8 cellular contexts compared by ENCODE assay signal in the genomic region with DNA sequence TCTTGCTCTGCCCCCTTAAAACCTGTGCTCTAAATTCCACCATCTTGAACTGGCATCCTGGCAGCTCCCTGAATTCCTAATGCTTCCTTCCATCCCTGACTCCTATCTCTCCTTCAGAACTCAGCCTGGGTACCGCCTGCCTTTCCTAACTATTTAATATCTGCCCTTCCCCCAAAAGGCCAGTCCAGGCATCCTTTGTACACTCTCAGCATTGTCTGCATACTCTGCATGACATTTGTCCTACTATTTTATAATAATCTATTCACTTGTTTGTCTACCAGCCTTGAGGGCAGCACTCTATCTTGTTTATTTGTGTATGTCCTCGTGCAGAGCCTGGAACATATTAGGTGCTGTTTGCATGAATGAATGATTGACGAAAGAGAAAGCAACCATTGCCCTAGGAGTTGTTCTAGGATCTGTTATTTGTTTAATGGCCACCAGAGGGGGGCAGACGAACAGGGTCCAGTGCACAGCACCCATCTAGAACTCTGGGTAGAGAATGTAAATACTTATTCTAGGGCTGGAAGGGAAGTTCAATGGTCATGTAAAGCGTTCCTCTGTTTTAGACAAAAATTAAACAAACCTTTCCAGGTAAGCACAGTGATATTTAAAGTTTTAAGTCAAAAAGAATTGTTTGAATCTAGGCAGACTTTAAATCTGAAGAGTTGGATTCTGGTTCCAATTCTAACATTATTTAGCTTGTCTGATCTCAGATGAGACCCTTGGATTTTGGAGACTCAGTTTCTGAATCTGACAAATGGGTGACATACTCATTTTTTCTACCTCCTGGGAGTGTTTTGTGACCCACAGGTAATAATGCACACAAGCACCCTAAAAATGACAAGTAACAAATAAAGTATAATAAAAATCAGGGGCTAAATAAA.
DNase-seq lines count a peak whose midpoint lies in the region; ATAC-seq, FAIRE-seq and TF ChIP-seq lines count a peak whose summit lies in the region.

No MANE protein-coding gene starts in this region.

- TF ChIP-seq CTCF in Calu3 (IDR thresholded peaks at IDR 0.05; ENCODE audit: unreplicated experiment) (peak; percentile 58), fibroblast of mammary gland (conservative IDR thresholded peaks at IDR 0.05; ENCODE audit: control insufficient read depth, insufficient read depth, low read depth, low read length) (peak; percentile 78), neural progenitor cell (IDR thresholded peaks at IDR 0.05) (peak; percentile 84)

- H3K9me3 Mint-ChIP-seq in Calu3 (ENCODE audit: low read depth, unreplicated experiment) = no peaks in the 10 kb centered on the region
- no peaks in the 10 kb centered on the region for H3K9me3 Mint-ChIP-seq in activated CD8-positive, alpha-beta T cell treated with anti-CD3 and anti-CD28 coated beads, Interleukin-2, amount 10 ng/mL, durations not matched to agents 7 days and 5 days (ENCODE audit: insufficient read depth)
- no peaks in the 10 kb centered on the region for H3K9me3 Mint-ChIP-seq in neural progenitor cell

- ATAC-seq in GM19043 (IDR thresholded peaks at IDR 0.05; ENCODE audit: low read depth, unreplicated experiment) (peak; percentile 98), HG03135 (IDR thresholded peaks at IDR 0.05; ENCODE audit: unreplicated experiment) (peak; percentile 99)
- peak; percentile 95 for ATAC-seq in activated CD8-positive, alpha-beta T cell treated with anti-CD3 and anti-CD28 coated beads, Interleukin-2, amount 10 ng/mL, durations not matched to agents 7 days and 5 days

- H3K4me1 ChIP-seq in neural progenitor cell = no peaks in the 10 kb centered on the region

- BruUV-seq in Calu3 (replicated peaks; lab: Mats Ljungman, UMichigan) = no TSS peak

- H3K36me3 Mint-ChIP-seq in Calu3 (ENCODE audit: insufficient read depth, unreplicated experiment) = no peaks in the 10 kb centered on the region
- no peaks in the 10 kb centered on the region for H3K36me3 Mint-ChIP-seq in activated CD8-positive, alpha-beta T cell treated with anti-CD3 and anti-CD28 coated beads, Interleukin-2, amount 10 ng/mL, durations not matched to agents 7 days and 5 days (ENCODE audit: low read depth)
- no peaks in the 10 kb centered on the region for H3K36me3 Mint-ChIP-seq in neural progenitor cell

- no peak overlapping the region for H3K9ac ChIP-seq in neural progenitor cell

- H2AFZ ChIP-seq in neural progenitor cell (replicated peaks) = peak overlapping the region; percentile 36

- H3K4me2 ChIP-seq in neural progenitor cell = no peak overlapping the region

- H3K4me1 Mint-ChIP-seq in Calu3 (ENCODE audit: low read depth, unreplicated experiment) = peaks cover 9% of the 10 kb centered on the region
- peaks cover 3% of the 10 kb centered on the region for H3K4me1 Mint-ChIP-seq in activated CD8-positive, alpha-beta T cell treated with anti-CD3 and anti-CD28 coated beads, Interleukin-2, amount 10 ng/mL, durations not matched to agents 7 days and 5 days (ENCODE audit: low read depth)
- peaks cover 2% of the 10 kb centered on the region for H3K4me1 Mint-ChIP-seq in neural progenitor cell

- H3K27ac Mint-ChIP-seq in Calu3 (ENCODE audit: unreplicated experiment) (no peak overlapping the region), neural progenitor cell (no peak overlapping the region)
- no peak overlapping the region for H3K27ac Mint-ChIP-seq in activated CD8-positive, alpha-beta T cell treated with anti-CD3 and anti-CD28 coated beads, Interleukin-2, amount 10 ng/mL, durations not matched to agents 7 days and 5 days

- POLR2A ChIA-PET in activated CD8-positive, alpha-beta T cell treated with anti-CD3 and anti-CD28 coated beads, Interleukin-2, amount 10 ng/mL, durations not matched to agents 7 days and 5 days (lab: Charles Lee) = no interaction called here

- no peaks in the 10 kb centered on the region for H3K27me3 ChIP-seq in neural progenitor cell

- H3K27me3 Mint-ChIP-seq in Calu3 (ENCODE audit: unreplicated experiment) (no peaks in the 10 kb centered on the region), neural progenitor cell (ENCODE audit: insufficient read depth, low read depth) (no peaks in the 10 kb centered on the region)
- H3K27me3 Mint-ChIP-seq in activated CD8-positive, alpha-beta T cell treated with anti-CD3 and anti-CD28 coated beads, Interleukin-2, amount 10 ng/mL, durations not matched to agents 7 days and 5 days (ENCODE audit: low read depth) = peaks cover 4% of the 10 kb centered on the region

- DNase-seq in Calu3 (peak; percentile 67), NCI-H69 (lab: John Stamatoyannopoulos, UW) (peak; percentile 51), fibroblast of mammary gland (ENCODE audit: low read depth) (peak; percentile 87), neural progenitor cell (ENCODE audit: low spot score) (peak; percentile 67), urothelium cell line (ENCODE audit: low spot score) (peak; percentile 71)
- DNase-seq in activated CD8-positive, alpha-beta T cell treated with anti-CD3 and anti-CD28 coated beads, Interleukin-2, amount 10 ng/mL, durations not matched to agents 7 days and 5 days = peak; percentile 59

- H3K4me3 Mint-ChIP-seq in Calu3 (ENCODE audit: low read depth, unreplicated experiment) = peak overlapping the region; percentile 15
- no peak overlapping the region for H3K4me3 Mint-ChIP-seq in activated CD8-positive, alpha-beta T cell treated with anti-CD3 and anti-CD28 coated beads, Interleukin-2, amount 10 ng/mL, durations not matched to agents 7 days and 5 days
- H3K4me3 Mint-ChIP-seq in neural progenitor cell = no peak overlapping the region

- CTCF ChIA-PET in Calu3 (lab: Charles Lee) = interaction anchor here (0.7 to 1.3 kb wide), 4 partner anchors 93 to 204 kb away, joined by 3 to 15 read pairs (median 6); no protein-coding TSS in a partner anchor
- CTCF ChIA-PET in activated CD8-positive, alpha-beta T cell treated with anti-CD3 and anti-CD28 coated beads, Interleukin-2, amount 10 ng/mL, durations not matched to agents 7 days and 5 days (lab: Charles Lee) = interaction anchor here (0.6 to 2.5 kb wide), 26 partner anchors 12 to 1354 kb away, joined by 3 to 25 read pairs (median 4); a partner anchor contains a TSS

- no peak overlapping the region for H3K27ac ChIP-seq in neural progenitor cell

- H3K4me3 ChIP-seq in fibroblast of mammary gland (ENCODE audit: control insufficient read depth, low read depth, low read length) = no peak overlapping the region
- H3K4me3 ChIP-seq in neural progenitor cell = no peak overlapping the region

- no peaks in the 10 kb centered on the region for H3K79me2 ChIP-seq in neural progenitor cell (ENCODE audit: low read depth)

- intact Hi-C loops in Calu3 (cut with micrococcal nuclease; ENCODE audit: unreplicated experiment) = loop anchor here (1.0 to 5.0 kb wide), 3 partner anchors 130 to 416 kb away; no protein-coding TSS in a partner anchor

- no peaks in the 10 kb centered on the region for H3K9me3 ChIP-seq in neural progenitor cell (ENCODE audit: low read depth)

- peak; percentile 35 for FAIRE-seq in urothelium cell line (lab: Jason Lieb, UNC)

- no peaks in the 10 kb centered on the region for H3F3A ChIP-seq in neural progenitor cell (ENCODE audit: low read depth)

- no peaks in the 10 kb centered on the region for H3K36me3 ChIP-seq in neural progenitor cell

- no peaks in the 10 kb centered on the region for H4K20me1 ChIP-seq in neural progenitor cell (ENCODE audit: low read depth)
